8 cellular contexts compared by ENCODE assay signal in genomic region chr12:56634837-56635538, GRCh38. TPM values are rescaled to one million over a fixed set of nuclear protein-coding genes. Genes with fewer than 3 reads are reported as not detected.
DNase-seq lines count a peak whose midpoint lies in the region; ATAC-seq lines count a peak whose summit lies in the region.

No MANE protein-coding gene starts in this region.

- peaks cover 28% of the 10 kb centered on the region for H3K36me3 Mint-ChIP-seq in activated CD4-positive, alpha-beta T cell treated with anti-CD3 and anti-CD28 coated beads, Interleukin-2, amount 10 ng/mL, durations not matched to agents 7 days and 5 days (ENCODE audit: low read depth)
- H3K36me3 Mint-ChIP-seq in dendritic cell treated with granulocyte-macrophage colony-stimulating factor and Interleukin-4, amounts not matched to agents 40 ng/mL and 50 ng/mL, for 4 days (ENCODE audit: low read depth): peaks cover 63% of the 10 kb centered on the region

- POLR2A ChIA-PET in activated CD4-positive, alpha-beta T cell treated with anti-CD3 and anti-CD28 coated beads, Interleukin-2, amount 10 ng/mL, durations not matched to agents 7 days and 5 days (lab: Charles Lee): interaction anchor here (0.6 to 1.0 kb wide), 2 partner anchors 43 to 90 kb away, joined by 3 to 4 read pairs; partner anchors contain the start of gene NACA

- DNase-seq in SIG-M5 treated with dmso at 0.1 percent for 504 hours (lab: John Stamatoyannopoulos, UW; ENCODE audit: unreplicated experiment): peak; percentile 71
- DNase-seq in SIG-M5 (lab: John Stamatoyannopoulos, UW): no peak
- peak; percentile 76 to 88 for DNase-seq in NCI-H524 (lab: John Stamatoyannopoulos, UW)
- peak; percentile 72 for DNase-seq in activated CD4-positive, alpha-beta T cell treated with anti-CD3 and anti-CD28 coated beads, Interleukin-2, amount 10 ng/mL, durations not matched to agents 7 days and 5 days
- DNase-seq in left kidney (ENCODE audit: low read depth, low spot score): peak; percentile 92
- DNase-seq in stimulated activated CD4-positive, alpha-beta T cell treated with anti-CD3 and anti-CD28 coated beads, Interleukin-4, amount 100 ng/mL, for 1 hour: peak; percentile 63

- peak overlapping the region; percentile 97 for H3K27ac Mint-ChIP-seq in activated CD4-positive, alpha-beta T cell treated with anti-CD3 and anti-CD28 coated beads, Interleukin-2, amount 10 ng/mL, durations not matched to agents 7 days and 5 days
- peak overlapping the region; percentile 90 for H3K27ac Mint-ChIP-seq in dendritic cell treated with granulocyte-macrophage colony-stimulating factor and Interleukin-4, amounts not matched to agents 40 ng/mL and 50 ng/mL, for 4 days

- H3K4me3 Mint-ChIP-seq in activated CD4-positive, alpha-beta T cell treated with anti-CD3 and anti-CD28 coated beads, Interleukin-2, amount 10 ng/mL, durations not matched to agents 7 days and 5 days: peak overlapping the region; percentile 94
- H3K4me3 Mint-ChIP-seq in dendritic cell treated with granulocyte-macrophage colony-stimulating factor and Interleukin-4, amounts not matched to agents 40 ng/mL and 50 ng/mL, for 4 days: peak overlapping the region; percentile 97

- H3K4me1 Mint-ChIP-seq in activated CD4-positive, alpha-beta T cell treated with anti-CD3 and anti-CD28 coated beads, Interleukin-2, amount 10 ng/mL, durations not matched to agents 7 days and 5 days: peaks cover 78% of the 10 kb centered on the region
- H3K4me1 Mint-ChIP-seq in dendritic cell treated with granulocyte-macrophage colony-stimulating factor and Interleukin-4, amounts not matched to agents 40 ng/mL and 50 ng/mL, for 4 days (ENCODE audit: low read depth): peaks cover 89% of the 10 kb centered on the region

- CTCF ChIA-PET in activated CD4-positive, alpha-beta T cell treated with anti-CD3 and anti-CD28 coated beads, Interleukin-2, amount 10 ng/mL, durations not matched to agents 7 days and 5 days (lab: Charles Lee): interaction anchor here (0.7 to 4.8 kb wide), 8 partner anchors 11 to 477 kb away, joined by 3 to 27 read pairs (median 3); partner anchors contain the start of genes ATP5F1B and SMARCC2

- H3K27me3 Mint-ChIP-seq in activated CD4-positive, alpha-beta T cell treated with anti-CD3 and anti-CD28 coated beads, Interleukin-2, amount 10 ng/mL, durations not matched to agents 7 days and 5 days: no peaks in the 10 kb centered on the region
- no peaks in the 10 kb centered on the region for H3K27me3 Mint-ChIP-seq in dendritic cell treated with granulocyte-macrophage colony-stimulating factor and Interleukin-4, amounts not matched to agents 40 ng/mL and 50 ng/mL, for 4 days

- intact Hi-C loops in dendritic cell treated with granulocyte-macrophage colony-stimulating factor and Interleukin-4, amounts not matched to agents 40 ng/mL and 50 ng/mL, for 4 days (cut with micrococcal nuclease): loop anchor here (5.0 to 10.0 kb wide), 3 partner anchors 52 to 450 kb away; partner anchors contain the start of genes NAB2 and PTGES3

- ATAC-seq in HG03354 (IDR thresholded peaks at IDR 0.05; ENCODE audit: poor library complexity, severe bottlenecking, unreplicated experiment): peak; percentile 36

- H3K9me3 Mint-ChIP-seq in activated CD4-positive, alpha-beta T cell treated with anti-CD3 and anti-CD28 coated beads, Interleukin-2, amount 10 ng/mL, durations not matched to agents 7 days and 5 days: no peaks in the 10 kb centered on the region
- no peaks in the 10 kb centered on the region for H3K9me3 Mint-ChIP-seq in dendritic cell treated with granulocyte-macrophage colony-stimulating factor and Interleukin-4, amounts not matched to agents 40 ng/mL and 50 ng/mL, for 4 days

RNA-seq across cellular contexts. Expression of gene BAZ2A, which starts 4.9 kb away (rescaled TPM):
- 100 to 1,000 TPM in 1 of 2 experiments, 10 to 100 TPM in 1; 98.4 to 116 TPM for total RNA-seq in activated CD4-positive, alpha-beta T cell treated with anti-CD3 and anti-CD28 coated beads, Interleukin-2, amount 10 ng/mL, durations not matched to agents 7 days and 5 days

RNA-seq across cellular contexts. Expression of gene ATP5F1B, which starts 10.8 kb away (rescaled TPM):
- total RNA-seq in activated CD4-positive, alpha-beta T cell treated with anti-CD3 and anti-CD28 coated beads, Interleukin-2, amount 10 ng/mL, durations not matched to agents 7 days and 5 days: 100 to 1,000 TPM; 506 to 539 TPM

RNA-seq across cellular contexts. Expression of gene PTGES3, which starts 53.1 kb away (rescaled TPM):
- 100 to 1,000 TPM; 218 to 236 TPM for total RNA-seq in activated CD4-positive, alpha-beta T cell treated with anti-CD3 and anti-CD28 coated beads, Interleukin-2, amount 10 ng/mL, durations not matched to agents 7 days and 5 days
